Comparison of ENCODE assay signal across 1 cellular context in genomic region chr12:57460457-57461325, GRCh38.
A peak's percentile ranks its signal among the peaks of the same experiment; 100 is the strongest.
TF ChIP-seq lines count a peak whose summit lies in the region.

No MANE protein-coding gene starts in this region.

TF ChIP-seq in H1, 55 proteins besides CTCF, POLR2A, EP300 and RAD21:
- TF ChIP-seq ATF3 (IDR thresholded peaks at IDR 0.05; ENCODE audit: insufficient read depth, low read depth, low read length), result no peak
- peak; percentile 74; the same call in 1 of the 2 replicates for TF ChIP-seq RXRA (IDR thresholded peaks at IDR 0.05; ENCODE audit: insufficient read depth, low read depth, low read length)
- peak; percentile 83; the same call in 1 of the 2 replicates for TF ChIP-seq RBBP5 (IDR thresholded peaks at IDR 0.05; ENCODE audit: borderline replicate concordance, low read depth, low read length)
- no peak for TF ChIP-seq GABPA (IDR thresholded peaks at IDR 0.05; ENCODE audit: borderline replicate concordance, insufficient read depth, low read length)
- TF ChIP-seq BACH1 (IDR thresholded peaks at IDR 0.05; ENCODE audit: low read length), result no peak
- TF ChIP-seq SP2 (IDR thresholded peaks at IDR 0.05; ENCODE audit: low read length), result no peak
- TF ChIP-seq POLR2AphosphoS5 (IDR thresholded peaks at IDR 0.05; ENCODE audit: low read depth, low read length), result peak; percentile 59
- TF ChIP-seq MAFK (IDR thresholded peaks at IDR 0.05; ENCODE audit: low read depth, low read length), result no peak
- peak; percentile 47; the same call in 1 of the 2 replicates for TF ChIP-seq SP4 (IDR thresholded peaks at IDR 0.05; ENCODE audit: low read length)
- TF ChIP-seq POU5F1 (IDR thresholded peaks at IDR 0.05; ENCODE audit: low read depth, low read length), result no peak
- no peak for TF ChIP-seq CHD1 (IDR thresholded peaks at IDR 0.05; ENCODE audit: low read depth, low read length)
- no peak for TF ChIP-seq CBX8 (IDR thresholded peaks at IDR 0.05; ENCODE audit: borderline replicate concordance, low read depth, low read length)
- TF ChIP-seq ZNF274 (IDR thresholded peaks at IDR 0.05; ENCODE audit: borderline replicate concordance, extremely low read depth, low read length), result no peak
- no peak for TF ChIP-seq SP1 (IDR thresholded peaks at IDR 0.05; ENCODE audit: low read depth, low read length)
- TF ChIP-seq TCF12 (IDR thresholded peaks at IDR 0.05; ENCODE audit: low read depth, low read length), result 0 out of 2 replicates have a peak, but pooled peaks have one; percentile 3
- TF ChIP-seq EZH2 (IDR thresholded peaks at IDR 0.05; ENCODE audit: low read depth, low read length, severe bottlenecking), result no peak
- TF ChIP-seq TAF1 (IDR thresholded peaks at IDR 0.05; ENCODE audit: low read depth, low read length), result peak; percentile 43; the same call in 1 of the 2 replicates
- no peak for TF ChIP-seq USF2 (IDR thresholded peaks at IDR 0.05; ENCODE audit: low read length)
- TF ChIP-seq SAP30 (IDR thresholded peaks at IDR 0.05; ENCODE audit: insufficient read depth, insufficient replicate concordance, low read length), result no peak
- TF ChIP-seq SIN3A (conservative IDR thresholded peaks at IDR 0.05 in 1 of 2, IDR thresholded peaks at IDR 0.05 in 1 of 2; ENCODE audit: low read depth in 1 of 2, low read length in 2 of 2), result peak in 1 of 2 experiments; percentile 38; a peak in 1 of 4 replicates
- TF ChIP-seq RFX5 (IDR thresholded peaks at IDR 0.05; ENCODE audit: borderline replicate concordance, low read depth, low read length), result no peak
TF ChIP-seq in H1: peak in this region for 7.
